In the genomic region with DNA sequence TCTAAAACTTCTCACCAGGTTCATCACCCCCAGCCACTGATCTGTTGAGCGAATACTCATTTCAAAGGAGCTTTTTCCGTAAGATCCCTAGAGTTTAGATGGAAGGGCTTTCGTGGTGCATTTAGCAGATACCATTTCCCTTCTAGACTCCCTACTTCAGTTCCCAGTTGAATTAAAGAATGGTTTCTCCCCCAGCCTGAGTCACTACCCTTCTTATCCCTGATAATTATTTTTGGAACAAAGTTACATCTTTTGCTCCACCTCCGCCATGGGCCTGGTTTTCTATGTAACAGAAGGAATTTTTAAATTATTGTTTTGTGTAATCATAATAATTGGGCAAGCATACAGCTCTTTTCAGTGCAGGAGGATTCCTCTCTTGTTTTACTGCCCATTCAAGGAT, we compare ENCODE assay signal across 19 cellular contexts. TPM values are rescaled to one million over a fixed set of nuclear protein-coding genes. Genes with fewer than 3 reads are reported as not detected.
DNase-seq lines count a peak whose midpoint lies in the region; ATAC-seq and TF ChIP-seq lines count a peak whose summit lies in the region.
"Had no signal": no experiment of that assay in that cellular context is flagged by ENCODE, and none has a peak within 500 bp of the region (broad histone marks: within the 10 kb centered on the region; RNA-seq: fewer than 3 reads in every experiment).

No MANE protein-coding gene starts in this region.

- no peaks in the 10 kb centered on the region for H3K9me3 ChIP-seq in CD4-positive, alpha-beta T cell (ENCODE audit: control insufficient read depth, low read length)
- peaks cover 1% of the 10 kb centered on the region; the same call in 1 of the 2 replicates for H3K9me3 ChIP-seq in SJCRH30 (replicated peaks)

- CTCF ChIA-PET in CD4-positive, alpha-beta T cell (lab: Charles Lee): no interaction called here

- no peak overlapping the region for H3K4me3 ChIP-seq in SJCRH30

- no peak overlapping the region for H3K27ac ChIP-seq in CD4-positive, alpha-beta T cell (ENCODE audit: low read depth, low read length)
- H3K27ac ChIP-seq in SJCRH30: no peak overlapping the region

- H3K36me3 Mint-ChIP-seq in CD4-positive, alpha-beta T cell (ENCODE audit: low read depth): peaks cover 85% of the 10 kb centered on the region
- H3K36me3 Mint-ChIP-seq in effector memory CD8-positive, alpha-beta T cell (ENCODE audit: insufficient read depth): peaks cover 60% of the 10 kb centered on the region

- H3K36me3 ChIP-seq in SJCRH30: peaks cover 83% of the 10 kb centered on the region

- no peak for DNase-seq in CD4-positive, alpha-beta T cell
- DNase-seq in amniotic epithelial cell (ENCODE audit: low read depth) (peak; percentile 81), fibroblast of peridontal ligament (ENCODE audit: extremely low read depth) (peak; percentile 72), putamen (ENCODE audit: low spot score) (peak; percentile 74), SJCRH30 (no peak)
- no peak for DNase-seq in effector memory CD8-positive, alpha-beta T cell
- DNase-seq: ACHN; CD4-positive, CD25-positive, alpha-beta regulatory T cell; HCEC 1CT; NCI-H1436; NCI-H2029; NCI-H2171 treated with DMSO at 0.1 percent for 48 hours; NCI-H446 treated with DMSO at 0.1 percent for 48 hours; OCI-M1; RPMI8226; SIG-M5 had no signal

- POLR2A ChIA-PET in CD4-positive, alpha-beta T cell (lab: Charles Lee): interaction anchor here (0.6 to 1.6 kb wide), 2 partner anchors 12 to 22 kb away, joined by 3 to 7 read pairs; partner anchors contain the start of gene USPL1

- no peaks in the 10 kb centered on the region for H3K4me1 ChIP-seq in SJCRH30

- no peaks in the 10 kb centered on the region for H3K27me3 ChIP-seq in CD4-positive, alpha-beta T cell (ENCODE audit: control insufficient read depth, insufficient read depth, low read length)
- H3K27me3 ChIP-seq in SJCRH30: no peaks in the 10 kb centered on the region

- intact Hi-C loops in CD4-positive, alpha-beta T cell (cut with DNase I, micrococcal nuclease): no loop called here

- peak overlapping the region; percentile 44 for H3K27ac Mint-ChIP-seq in CD4-positive, alpha-beta T cell
- peak overlapping the region in 1 of 2 donors; percentile 13 for H3K27ac Mint-ChIP-seq in effector memory CD8-positive, alpha-beta T cell
- H3K27ac Mint-ChIP-seq: B cell; CD4-positive, CD25-positive, alpha-beta regulatory T cell had no signal

- no peaks in the 10 kb centered on the region for H3K9me3 Mint-ChIP-seq in CD4-positive, alpha-beta T cell
- no peaks in the 10 kb centered on the region for H3K9me3 Mint-ChIP-seq in effector memory CD8-positive, alpha-beta T cell

- no peak overlapping the region for H3K4me3 Mint-ChIP-seq in CD4-positive, alpha-beta T cell
- H3K4me3 Mint-ChIP-seq in effector memory CD8-positive, alpha-beta T cell: no peak overlapping the region
- H3K4me3 Mint-ChIP-seq: B cell had no signal

- no peaks in the 10 kb centered on the region for H3K27me3 Mint-ChIP-seq in CD4-positive, alpha-beta T cell
- H3K27me3 Mint-ChIP-seq in effector memory CD8-positive, alpha-beta T cell: no peaks in the 10 kb centered on the region
- H3K27me3 Mint-ChIP-seq: B cell; CD4-positive, CD25-positive, alpha-beta regulatory T cell had no signal

- peaks cover 53% of the 10 kb centered on the region for H3K4me1 Mint-ChIP-seq in CD4-positive, alpha-beta T cell (ENCODE audit: low read depth)
- H3K4me1 Mint-ChIP-seq in effector memory CD8-positive, alpha-beta T cell (ENCODE audit: low read depth in 2 of 2): peaks cover 18 to 40% of the 10 kb centered on the region in 2 donors

- TF ChIP-seq CTCF in CD4-positive, alpha-beta T cell (IDR thresholded peaks at IDR 0.05): no peak

- ATAC-seq in CD4-positive, alpha-beta T cell (ENCODE audit: poor library complexity): no peak
- ATAC-seq in effector memory CD8-positive, alpha-beta T cell (replicated peaks): no peak
- no peak for ATAC-seq in GM19463 (IDR thresholded peaks at IDR 0.05; ENCODE audit: unreplicated experiment)
- ATAC-seq in GM21717 (IDR thresholded peaks at IDR 0.05; ENCODE audit: unreplicated experiment): no peak

RNA-seq across cellular contexts. Expression of gene USPL1, which starts 22.0 kb away (rescaled TPM):
- total RNA-seq in CD4-positive, alpha-beta T cell: 10 to 100 TPM; 41.2 to 42.0 TPM
- 42.2 and 46.0 TPM in 2 replicates for total RNA-seq in SJCRH30 (2014; rRNA removed; shearing (Covaris generic))

Comparison
In these comparisons a context has a peak if more than half of its experiments do, and no peak if none do; other contexts are left out.
1. DNase-seq: peak in amniotic epithelial cell (single experiment), fibroblast of peridontal ligament (single experiment) and putamen (single experiment); none in CD4-positive, alpha-beta T cell (0 of 10), effector memory CD8-positive, alpha-beta T cell (0 of 3) and SJCRH30 (0 of 2).